ENCODE assay signal across 2 cellular contexts in genomic region chr22:39289445-39290247, GRCh38.
TF ChIP-seq lines count a peak whose summit lies in the region.

No MANE protein-coding gene starts in this region.

TF ChIP-seq in HCT116, 20 proteins besides CTCF, POLR2A, EP300 and RAD21:
- TF ChIP-seq FOSL1 (IDR thresholded peaks at IDR 0.05; ENCODE audit: low read depth) (no peak), REST (IDR thresholded peaks at IDR 0.05; ENCODE audit: low read depth) (no peak), TCF7L2 (IDR thresholded peaks at IDR 0.05; ENCODE audit: borderline replicate concordance, extremely low read depth, insufficient read depth, insufficient read length) (no peak), ZNF274 (IDR thresholded peaks at IDR 0.05; ENCODE audit: low read depth, low read length) (no peak), SIN3A (IDR thresholded peaks at IDR 0.05; ENCODE audit: low read depth) (no peak), SRF (IDR thresholded peaks at IDR 0.05; ENCODE audit: low read depth) (no peak), MAX (IDR thresholded peaks at IDR 0.05) (no peak), CEBPB (IDR thresholded peaks at IDR 0.05; ENCODE audit: low read depth) (no peak), ZFX (IDR thresholded peaks at IDR 0.05) (no peak), ELF1 (IDR thresholded peaks at IDR 0.05; ENCODE audit: borderline replicate concordance, low read depth) (no peak), EZH2phosphoT487 (IDR thresholded peaks at IDR 0.05; ENCODE audit: borderline replicate concordance) (no peak), EGR1 (IDR thresholded peaks at IDR 0.05; ENCODE audit: low read depth) (no peak), ATF3 (IDR thresholded peaks at IDR 0.05) (no peak), SP1 (IDR thresholded peaks at IDR 0.05; ENCODE audit: low read depth) (no peak), JUND (IDR thresholded peaks at IDR 0.05) (no peak), YY1 (IDR thresholded peaks at IDR 0.05; ENCODE audit: extremely low read depth, insufficient replicate concordance, low read depth, low read length) (no peak)
TF ChIP-seq in HCT116: peak in this region for 0.

TF ChIP-seq in K562, 482 proteins besides CTCF, POLR2A, EP300 and RAD21:
- TF ChIP-seq ZFP36 (IDR thresholded peaks at IDR 0.05; ENCODE audit: low read depth, low read length, partially characterized antibody) = peak; percentile 40
- no peak for TF ChIP-seq MAFK (IDR thresholded peaks at IDR 0.05; ENCODE audit: low read length)
- TF ChIP-seq BHLHE40 (IDR thresholded peaks at IDR 0.05; ENCODE audit: low read length) = no peak
- TF ChIP-seq EP400 (IDR thresholded peaks at IDR 0.05) = no peak
- no peak for TF ChIP-seq HSF4 (CRISPR knock-in tag; IDR thresholded peaks at IDR 0.05; ENCODE audit: borderline replicate concordance)
- no peak for TF ChIP-seq ZNF408 (CRISPR knock-in tag; IDR thresholded peaks at IDR 0.05; ENCODE audit: low read depth)
- no peak for TF ChIP-seq FOXM1 (IDR thresholded peaks at IDR 0.05; ENCODE audit: low read depth)
- no peak for TF ChIP-seq FOXM1 (CRISPR knock-in tag; IDR thresholded peaks at IDR 0.05; ENCODE audit: low read depth)
